29 cellular contexts compared by ENCODE assay signal in genomic region chr3:12941495-12942023, GRCh38.
"Had no signal": no experiment of that assay in that cellular context is flagged by ENCODE, and none has a peak within 500 bp of the region (broad histone marks: within the 10 kb centered on the region; RNA-seq: fewer than 3 reads in every experiment).

No MANE protein-coding gene starts in this region.

- H3K9me3 Mint-ChIP-seq: dendritic cell treated with granulocyte-macrophage colony-stimulating factor and Interleukin-4, amounts not matched to agents 40 ng/mL and 50 ng/mL, for 4 days; effector memory CD8-positive, alpha-beta T cell; immature natural killer cell; memory B cell; naive B cell; natural killer cell treated with Interleukin-12 subunit alpha and Interleukin-12 subunit beta and Interleukin-15 and Interleukin-18, amount 100 ng/mL, for 72 hours; neural crest cell; stimulated activated naive CD8-positive, alpha-beta T cell treated with anti-CD3 and anti-CD28 coated beads, Interleukin-15, Interleukin-2, amounts not matched to agents 100 ng/mL and 50 ng/mL, for 24 hours had no signal

- DNase-seq: cerebellar nuclear complex; effector memory CD8-positive, alpha-beta T cell; hypothalamus; immature natural killer cell; islet precursor cell; kidney glomerular epithelial cell; left colon; naive B cell; stimulated activated CD4-positive, alpha-beta T cell treated with anti-CD3 and anti-CD28 coated beads, Interleukin-12 subunit alpha, Interleukin-12 subunit beta, amount 100 ng/mL, for 4 hours; stimulated activated CD4-positive, alpha-beta T cell treated with anti-CD3 and anti-CD28 coated beads, Interleukin-1b, Interleukin-23, amount 100 ng/mL, for 48 hours; stimulated activated CD4-positive, alpha-beta T cell treated with anti-CD3 and anti-CD28 coated beads, Interleukin-4, amount 100 ng/mL, for 1 hour; stimulated activated CD8-positive, alpha-beta memory T cell treated with anti-CD3 and anti-CD28 coated beads, Interleukin-4, amount 100 ng/mL, for 48 hours; thyroid gland; trophoblast cell had no signal

- H2AFZ ChIP-seq: parathyroid adenoma had no signal

- H3K27me3 ChIP-seq: right atrium auricular region, thyroid gland, vagina had no signal

- H3K36me3 ChIP-seq: vagina had no signal

- H3K27ac ChIP-seq: parathyroid adenoma, right atrium auricular region, thyroid gland, vagina had no signal

- H3K27ac Mint-ChIP-seq: dendritic cell treated with granulocyte-macrophage colony-stimulating factor and Interleukin-4, amounts not matched to agents 40 ng/mL and 50 ng/mL, for 4 days; immature natural killer cell; memory B cell; natural killer cell treated with Interleukin-12 subunit alpha and Interleukin-12 subunit beta and Interleukin-15 and Interleukin-18, amount 100 ng/mL, for 72 hours; progenitor cell of endocrine pancreas; stimulated activated naive CD8-positive, alpha-beta T cell treated with anti-CD3 and anti-CD28 coated beads, Interleukin-15, Interleukin-2, amounts not matched to agents 100 ng/mL and 50 ng/mL, for 24 hours had no signal

- ATAC-seq: effector memory CD8-positive, alpha-beta T cell; left colon; natural killer cell treated with Interleukin-12 subunit alpha and Interleukin-12 subunit beta and Interleukin-15 and Interleukin-18, amount 100 ng/mL, for 72 hours; sciatic nerve had no signal

- H3K4me3 ChIP-seq: lung, right atrium auricular region, smooth muscle cell, thyroid gland, vagina had no signal

- H3K4me3 Mint-ChIP-seq: dendritic cell treated with granulocyte-macrophage colony-stimulating factor and Interleukin-4, amounts not matched to agents 40 ng/mL and 50 ng/mL, for 4 days; effector memory CD8-positive, alpha-beta T cell; immature natural killer cell; memory B cell; naive B cell; natural killer cell treated with Interleukin-12 subunit alpha and Interleukin-12 subunit beta and Interleukin-15 and Interleukin-18, amount 100 ng/mL, for 72 hours; neural crest cell; stimulated activated naive CD8-positive, alpha-beta T cell treated with anti-CD3 and anti-CD28 coated beads, Interleukin-15, Interleukin-2, amounts not matched to agents 100 ng/mL and 50 ng/mL, for 24 hours had no signal

- H3K27me3 Mint-ChIP-seq: dendritic cell treated with granulocyte-macrophage colony-stimulating factor and Interleukin-4, amounts not matched to agents 40 ng/mL and 50 ng/mL, for 4 days; effector memory CD8-positive, alpha-beta T cell; memory B cell; naive B cell; natural killer cell treated with Interleukin-12 subunit alpha and Interleukin-12 subunit beta and Interleukin-15 and Interleukin-18, amount 100 ng/mL, for 72 hours; progenitor cell of endocrine pancreas; stimulated activated naive CD8-positive, alpha-beta T cell treated with anti-CD3 and anti-CD28 coated beads, Interleukin-15, Interleukin-2, amounts not matched to agents 100 ng/mL and 50 ng/mL, for 24 hours had no signal

- H3K4me2 ChIP-seq: smooth muscle cell had no signal

- H3K9me3 ChIP-seq: right atrium auricular region, thyroid gland, vagina had no signal

- FAIRE-seq: colon, endometrium, frontal cortex had no signal

- H3K9ac ChIP-seq: parathyroid adenoma had no signal
